1 cellular context compared by ENCODE assay signal in the genomic region with DNA sequence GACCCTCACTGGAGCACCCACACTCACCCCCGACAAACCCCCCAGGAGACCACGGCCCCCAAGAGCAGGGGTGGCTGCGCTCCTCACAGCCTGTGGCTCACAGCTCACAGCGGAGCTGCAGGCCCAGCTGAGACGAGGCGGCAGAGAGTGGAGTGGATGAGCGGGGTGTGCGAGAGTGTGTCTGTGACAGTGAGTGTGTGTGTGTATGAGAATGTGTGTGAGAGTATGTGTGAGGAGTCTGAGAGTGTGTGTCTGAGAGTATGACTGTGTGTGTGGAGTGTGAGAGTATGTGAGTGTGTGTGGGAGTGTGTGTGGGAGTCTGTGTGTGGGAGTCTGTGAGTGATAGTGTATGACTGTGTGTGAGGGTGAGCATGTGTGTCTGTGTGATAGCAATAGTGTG.
A peak's percentile ranks its signal among the peaks of the same experiment; 100 is the strongest.
TF ChIP-seq lines count a peak whose summit lies in the region.

No MANE protein-coding gene starts in this region.

TF ChIP-seq in HepG2, 621 proteins besides CTCF, POLR2A, EP300 and RAD21 (continued from another document):
- peak; percentile 39; the same call in 1 of the 2 replicates for TF ChIP-seq KLF13 (CRISPR knock-in tag; IDR thresholded peaks at IDR 0.05)
- TF ChIP-seq KAT8 (CRISPR knock-in tag; IDR thresholded peaks at IDR 0.05): no peak; the same call in 1 of the 2 replicates
- no peak for TF ChIP-seq ZFP62 (CRISPR knock-in tag; IDR thresholded peaks at IDR 0.05)
